Comparison of ENCODE assay signal across 30 cellular contexts in the genomic region with DNA sequence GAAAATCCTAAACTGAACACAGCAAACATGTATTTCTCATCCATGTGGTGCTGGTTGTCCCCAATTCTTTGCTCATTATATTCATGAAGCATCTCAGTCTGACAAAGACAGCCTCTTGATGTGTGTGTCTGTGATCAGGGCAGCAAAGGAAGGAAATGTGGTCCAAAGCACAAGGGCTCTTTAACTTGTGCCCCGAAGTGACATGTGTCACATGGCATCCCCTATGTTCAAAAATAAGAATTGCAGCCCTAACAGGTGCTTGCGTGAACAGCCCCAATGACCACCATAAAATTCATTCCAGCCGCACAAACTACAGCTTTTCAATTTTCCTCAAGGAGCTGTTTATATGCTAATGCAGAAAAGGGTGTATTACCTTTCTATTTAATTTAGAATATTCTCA.
"Had no signal": no experiment of that assay in that cellular context is flagged by ENCODE, and none has a peak within 500 bp of the region (broad histone marks: within the 10 kb centered on the region; RNA-seq: fewer than 3 reads in every experiment).

No MANE protein-coding gene starts in this region.

- H3K9me3 ChIP-seq: esophagus squamous epithelium, gastroesophageal sphincter, heart right ventricle had no signal

- H3K27me3 ChIP-seq: brain microvascular endothelial cell, dorsolateral prefrontal cortex, esophagus squamous epithelium, gastroesophageal sphincter, heart right ventricle, hepatocyte had no signal

- H3K27ac ChIP-seq: brain microvascular endothelial cell, coronary artery, dorsolateral prefrontal cortex, epithelial cell of prostate, esophagus squamous epithelium, gastroesophageal sphincter, heart right ventricle, hepatocyte had no signal

- H3K4me3 Mint-ChIP-seq: activated CD4-positive, alpha-beta memory T cell treated with anti-CD3 and anti-CD28 coated beads, Interleukin-2, amount 10 ng/mL, durations not matched to agents 7 days and 5 days; activated CD4-positive, alpha-beta T cell treated with anti-CD3 and anti-CD28 coated beads for 36 hours; activated CD4-positive, alpha-beta T cell treated with anti-CD3 and anti-CD28 coated beads, Interleukin-2, amount 10 ng/mL, durations not matched to agents 24 days and 14 days; activated naive CD8-positive, alpha-beta T cell; activated T-cell treated with anti-CD3 and anti-CD28 coated beads, Interleukin-2, amount 50 U/mL, for 4 hours; activated T-helper 17 cell treated with anti-CD3 and anti-CD28 coated beads, Interleukin-2, amount 50 U/mL, for 72 hours; central memory CD8-positive, alpha-beta T cell; dendritic cell treated with granulocyte-macrophage colony-stimulating factor and Interleukin-4, amounts not matched to agents 40 ng/mL and 50 ng/mL, for 4 days had no signal

- ATAC-seq: activated CD4-positive, alpha-beta T cell treated with anti-CD3 and anti-CD28 coated beads for 36 hours; activated T-cell treated with anti-CD3 and anti-CD28 coated beads, Interleukin-2, amount 50 U/mL, for 4 hours; activated T-helper 17 cell treated with anti-CD3 and anti-CD28 coated beads, Interleukin-2, amount 50 U/mL, for 72 hours; gastroesophageal sphincter; heart right ventricle had no signal

- DNase-seq: activated CD4-positive, alpha-beta memory T cell treated with anti-CD3 and anti-CD28 coated beads, Interleukin-2, amount 10 ng/mL, durations not matched to agents 7 days and 5 days; activated CD4-positive, alpha-beta T cell treated with anti-CD3 and anti-CD28 coated beads for 36 hours; activated CD4-positive, alpha-beta T cell treated with anti-CD3 and anti-CD28 coated beads, Interleukin-2, amount 10 ng/mL, durations not matched to agents 24 days and 14 days; activated CD4-positive, CD25-positive, alpha-beta regulatory T cell; activated CD4-positive, CD25-positive, alpha-beta regulatory T cell treated with anti-CD3 and anti-CD28 coated beads, Interleukin-2, amount 50 U/mL, for 72 hours; activated effector memory CD4-positive, alpha-beta T cell treated with Interleukin-2 at 50 U/mL for 16 hours; activated gamma-delta T cell treated with Interleukin-2 at 50 U/mL for 16 hours; activated naive CD4-positive, alpha-beta T cell treated with anti-CD3 and anti-CD28 coated beads, Interleukin-2, amount 50 U/mL, for 16 hours; activated naive CD4-positive, alpha-beta T cell treated with Interleukin-2 at 50 U/mL for 16 hours; activated T-cell treated with anti-CD3 and anti-CD28 coated beads, Interleukin-2, amount 50 U/mL, for 4 hours; amniotic stem cell; anterior cingulate cortex; brain microvascular endothelial cell; dorsolateral prefrontal cortex; effector memory CD4-positive, alpha-beta T cell; esophagus squamous epithelium; foreskin melanocyte; heart right ventricle; T-helper 2 cell had no signal

- H3K4me1 ChIP-seq: esophagus squamous epithelium, gastroesophageal sphincter, heart right ventricle had no signal

- H3K4me3 ChIP-seq: coronary artery, dorsolateral prefrontal cortex, esophagus squamous epithelium, gastroesophageal sphincter, heart right ventricle, hepatocyte had no signal

- FAIRE-seq: astrocyte, bronchial epithelial cell, endothelial cell of umbilical vein had no signal

- H3K36me3 ChIP-seq: brain microvascular endothelial cell, esophagus squamous epithelium, gastroesophageal sphincter, heart right ventricle had no signal

- H3K27me3 Mint-ChIP-seq: activated CD4-positive, alpha-beta memory T cell treated with anti-CD3 and anti-CD28 coated beads, Interleukin-2, amount 10 ng/mL, durations not matched to agents 7 days and 5 days; activated CD4-positive, alpha-beta T cell treated with anti-CD3 and anti-CD28 coated beads for 36 hours; activated CD4-positive, alpha-beta T cell treated with anti-CD3 and anti-CD28 coated beads, Interleukin-2, amount 10 ng/mL, durations not matched to agents 24 days and 14 days; activated naive CD8-positive, alpha-beta T cell; activated T-helper 17 cell treated with anti-CD3 and anti-CD28 coated beads, Interleukin-2, amount 50 U/mL, for 72 hours; central memory CD8-positive, alpha-beta T cell; dendritic cell treated with granulocyte-macrophage colony-stimulating factor and Interleukin-4, amounts not matched to agents 40 ng/mL and 50 ng/mL, for 4 days had no signal

- H3K9me3 Mint-ChIP-seq: activated CD4-positive, alpha-beta memory T cell treated with anti-CD3 and anti-CD28 coated beads, Interleukin-2, amount 10 ng/mL, durations not matched to agents 7 days and 5 days; activated CD4-positive, alpha-beta T cell treated with anti-CD3 and anti-CD28 coated beads, Interleukin-2, amount 10 ng/mL, durations not matched to agents 24 days and 14 days; activated T-cell treated with anti-CD3 and anti-CD28 coated beads, Interleukin-2, amount 50 U/mL, for 4 hours; activated T-helper 17 cell treated with anti-CD3 and anti-CD28 coated beads, Interleukin-2, amount 50 U/mL, for 72 hours; dendritic cell treated with granulocyte-macrophage colony-stimulating factor and Interleukin-4, amounts not matched to agents 40 ng/mL and 50 ng/mL, for 4 days had no signal

- H3K4me2 ChIP-seq: hepatocyte had no signal

- H3K36me3 Mint-ChIP-seq: activated naive CD8-positive, alpha-beta T cell had no signal

- H3K4me1 Mint-ChIP-seq: activated CD4-positive, alpha-beta memory T cell treated with anti-CD3 and anti-CD28 coated beads, Interleukin-2, amount 10 ng/mL, durations not matched to agents 7 days and 5 days; activated CD4-positive, alpha-beta T cell treated with anti-CD3 and anti-CD28 coated beads for 36 hours; activated CD4-positive, alpha-beta T cell treated with anti-CD3 and anti-CD28 coated beads, Interleukin-2, amount 10 ng/mL, durations not matched to agents 24 days and 14 days; activated T-helper 17 cell treated with anti-CD3 and anti-CD28 coated beads, Interleukin-2, amount 50 U/mL, for 72 hours; central memory CD8-positive, alpha-beta T cell had no signal

- H3K79me2 ChIP-seq: hepatocyte had no signal

- H2AFZ ChIP-seq: hepatocyte had no signal

- H3K27ac Mint-ChIP-seq: activated CD4-positive, alpha-beta memory T cell treated with anti-CD3 and anti-CD28 coated beads, Interleukin-2, amount 10 ng/mL, durations not matched to agents 7 days and 5 days; activated CD4-positive, alpha-beta T cell treated with anti-CD3 and anti-CD28 coated beads for 36 hours; activated CD4-positive, alpha-beta T cell treated with anti-CD3 and anti-CD28 coated beads, Interleukin-2, amount 10 ng/mL, durations not matched to agents 24 days and 14 days; activated naive CD8-positive, alpha-beta T cell; activated T-helper 17 cell treated with anti-CD3 and anti-CD28 coated beads, Interleukin-2, amount 50 U/mL, for 72 hours; dendritic cell treated with granulocyte-macrophage colony-stimulating factor and Interleukin-4, amounts not matched to agents 40 ng/mL and 50 ng/mL, for 4 days had no signal
